Comparison of ENCODE assay signal across 17 cellular contexts in genomic region chr4:185782523-185782922, GRCh38. TPM values are rescaled to one million over a fixed set of nuclear protein-coding genes. Genes with fewer than 3 reads are reported as not detected.
DNase-seq lines count a peak whose midpoint lies in the region; ATAC-seq and TF ChIP-seq lines count a peak whose summit lies in the region.
"Had no signal": no experiment of that assay in that cellular context is flagged by ENCODE, and none has a peak within 500 bp of the region (broad histone marks: within the 10 kb centered on the region; RNA-seq: fewer than 3 reads in every experiment).

No MANE protein-coding gene starts in this region.

- no peaks in the 10 kb centered on the region for H4K20me1 ChIP-seq in hepatocyte (ENCODE audit: insufficient read depth, poor library complexity, severe bottlenecking)

- no peaks in the 10 kb centered on the region for H3K27me3 ChIP-seq in MG63
- H3K27me3 ChIP-seq in hepatocyte, result no peaks in the 10 kb centered on the region

- H3K9me3 ChIP-seq in MG63 (no peaks in the 10 kb centered on the region), hepatocyte (ENCODE audit: low read depth) (no peaks in the 10 kb centered on the region)
- H3K9me3 ChIP-seq: psoas muscle had no signal

- no peaks in the 10 kb centered on the region for H3K79me2 ChIP-seq in hepatocyte

- no peak overlapping the region for H3K4me3 ChIP-seq in MG63
- H3K4me3 ChIP-seq in choroid plexus epithelial cell (ENCODE audit: low read depth, low read length), result no peak overlapping the region
- no peak overlapping the region for H3K4me3 ChIP-seq in hepatocyte
- H3K4me3 ChIP-seq: psoas muscle had no signal

- no peak overlapping the region for H2AFZ ChIP-seq in hepatocyte

- H3K36me3 ChIP-seq in MG63 (no peaks in the 10 kb centered on the region), hepatocyte (replicated peaks; ENCODE audit: insufficient read depth, low read depth) (no peaks in the 10 kb centered on the region)

- TF ChIP-seq CTCF in choroid plexus epithelial cell (conservative IDR thresholded peaks at IDR 0.05; ENCODE audit: low read depth, low read length), result no peak
- TF ChIP-seq CTCF in hepatocyte (IDR thresholded peaks at IDR 0.05; ENCODE audit: poor library complexity), result no peak

- H3K27ac ChIP-seq in hepatocyte, result peak overlapping the region; percentile 15
- H3K27ac ChIP-seq: psoas muscle had no signal

- no peaks in the 10 kb centered on the region for H3K4me1 ChIP-seq in hepatocyte (ENCODE audit: insufficient read depth)
- H3K4me1 ChIP-seq: psoas muscle had no signal

- ATAC-seq in HG03432 (IDR thresholded peaks at IDR 0.05; ENCODE audit: unreplicated experiment), result no peak
- ATAC-seq: activated T-helper 17 cell treated with anti-CD3 and anti-CD28 coated beads, Interleukin-2, amount 50 U/mL, for 72 hours; psoas muscle had no signal

- H3K4me2 ChIP-seq in hepatocyte, result no peak overlapping the region

- H3K9me2 ChIP-seq in hepatocyte (replicated peaks; ENCODE audit: insufficient read depth), result no peaks in the 10 kb centered on the region

- DNase-seq in Caki2 (ENCODE audit: low read depth) (peak; percentile 35), MG63 (peak; percentile 27), choroid plexus epithelial cell (ENCODE audit: low read depth) (peak; percentile 83), hepatocyte (ENCODE audit: low spot score) (peak; percentile 25), NCI-H510A (lab: John Stamatoyannopoulos, UW) (no peak), DMS 273 (lab: John Stamatoyannopoulos, UW; ENCODE audit: unreplicated experiment) (no peak), T-helper 1 cell (no peak)
- DNase-seq: activated CD4-positive, alpha-beta memory T cell treated with anti-CD3 and anti-CD28 coated beads for 36 hours; amniotic stem cell; MM.1S; NCI-H2107; psoas muscle; stimulated activated CD4-positive, alpha-beta T cell treated with anti-CD3 and anti-CD28 coated beads, Interleukin-1b, Interleukin-23, amount 100 ng/mL, for 48 hours; substantia nigra had no signal

- in situ Hi-C loops in Caki2 (cut with HindIII; ENCODE audit: low pct_unique_long_range_greater_than_20kb, low sequenced_read_pairs), result no loop called here

RNA-seq across cellular contexts. Expression of gene SORBS2, which starts 29.5 kb away (rescaled TPM):
- total RNA-seq in Caki2 (2014; rRNA removed; shearing (Covaris generic); ENCODE audit: low replicate concordance), result 12.8 and 17.3 TPM in 2 replicates
- total RNA-seq in MG63 (2014; rRNA removed; shearing (Covaris generic); ENCODE audit: low replicate concordance), result 0.07 and 0.10 TPM in 2 replicates
- total RNA-seq in hepatocyte, result 52.1 and 56.5 TPM in 2 replicates
- 43.4 and 60.0 TPM in 2 replicates for polyA plus RNA-seq in hepatocyte
- total RNA-seq: activated CD4-positive, alpha-beta memory T cell treated with anti-CD3 and anti-CD28 coated beads for 36 hours; activated T-helper 17 cell treated with anti-CD3 and anti-CD28 coated beads, Interleukin-2, amount 50 U/mL, for 72 hours had no signal
- polyA plus RNA-seq: AG04450 had no signal

Comparison
In these comparisons a context has a peak if more than half of its experiments do, and no peak if none do; other contexts are left out.
1. DNase-seq: peak in Caki2 (single experiment), MG63 (single experiment), choroid plexus epithelial cell (single experiment) and hepatocyte (single experiment); none in NCI-H510A (single experiment), DMS 273 (single experiment) and T-helper 1 cell (0 of 5).
2. RNA of gene SORBS2, which starts 29.5 kb away (total RNA-seq): 52.1 to 56.5 TPM in hepatocyte and 12.8 to 17.3 TPM in Caki2; 0.07 to 0.10 TPM in MG63; every median in the first group is over 10 times any median in the second.